In the genomic region with DNA sequence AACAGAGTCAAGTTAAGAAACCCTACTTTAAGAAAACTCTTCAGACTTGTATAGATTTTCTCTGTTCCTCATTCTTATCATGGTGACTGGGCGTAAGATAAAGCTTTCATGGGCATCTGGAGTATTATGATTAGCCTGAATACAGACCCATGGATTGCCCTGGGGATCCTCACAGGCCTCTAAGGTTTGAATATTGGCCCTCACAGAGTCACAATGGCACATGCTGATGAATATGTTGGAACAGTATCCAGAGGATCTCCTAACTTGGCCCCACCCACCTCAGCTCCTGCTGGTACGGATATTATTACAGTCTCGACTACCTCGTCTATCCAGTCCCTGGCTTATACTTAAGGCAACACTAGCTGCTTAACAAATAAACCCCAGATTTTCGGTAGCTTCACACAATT, we compare ENCODE assay signal across 1 cellular context.
A peak's percentile ranks its signal among the peaks of the same experiment; 100 is the strongest.
TF ChIP-seq lines count a peak whose summit lies in the region.

No MANE protein-coding gene starts in this region.

TF ChIP-seq in K562, 482 proteins besides CTCF, POLR2A, EP300 and RAD21 (continued from another document and continues in another):
- TF ChIP-seq, protein P1, sequence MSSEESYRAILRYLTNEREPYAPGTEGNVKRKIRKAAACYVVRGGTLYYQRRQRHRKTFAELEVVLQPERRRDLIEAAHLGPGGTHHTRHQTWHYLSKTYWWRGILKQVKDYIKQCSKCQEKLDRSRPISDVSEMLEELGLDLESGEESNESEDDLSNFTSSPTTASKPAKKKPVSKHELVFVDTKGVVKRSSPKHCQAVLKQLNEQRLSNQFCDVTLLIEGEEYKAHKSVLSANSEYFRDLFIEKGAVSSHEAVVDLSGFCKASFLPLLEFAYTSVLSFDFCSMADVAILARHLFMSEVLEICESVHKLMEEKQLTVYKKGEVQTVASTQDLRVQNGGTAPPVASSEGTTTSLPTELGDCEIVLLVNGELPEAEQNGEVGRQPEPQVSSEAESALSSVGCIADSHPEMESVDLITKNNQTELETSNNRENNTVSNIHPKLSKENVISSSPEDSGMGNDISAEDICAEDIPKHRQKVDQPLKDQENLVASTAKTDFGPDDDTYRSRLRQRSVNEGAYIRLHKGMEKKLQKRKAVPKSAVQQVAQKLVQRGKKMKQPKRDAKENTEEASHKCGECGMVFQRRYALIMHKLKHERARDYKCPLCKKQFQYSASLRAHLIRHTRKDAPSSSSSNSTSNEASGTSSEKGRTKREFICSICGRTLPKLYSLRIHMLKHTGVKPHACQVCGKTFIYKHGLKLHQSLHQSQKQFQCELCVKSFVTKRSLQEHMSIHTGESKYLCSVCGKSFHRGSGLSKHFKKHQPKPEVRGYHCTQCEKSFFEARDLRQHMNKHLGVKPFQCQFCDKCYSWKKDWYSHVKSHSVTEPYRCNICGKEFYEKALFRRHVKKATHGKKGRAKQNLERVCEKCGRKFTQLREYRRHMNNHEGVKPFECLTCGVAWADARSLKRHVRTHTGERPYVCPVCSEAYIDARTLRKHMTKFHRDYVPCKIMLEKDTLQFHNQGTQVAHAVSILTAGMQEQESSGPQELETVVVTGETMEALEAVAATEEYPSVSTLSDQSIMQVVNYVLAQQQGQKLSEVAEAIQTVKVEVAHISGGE (CRISPR knock-in tag; IDR thresholded peaks at IDR 0.05): peak in 1 of 3 experiments; percentile 43; a peak in 1 of 6 replicates
- TF ChIP-seq PML (IDR thresholded peaks at IDR 0.05; ENCODE audit: low read length): peak; percentile 59; the same call in 1 of the 2 replicates
- no peak for TF ChIP-seq NR1H2 (CRISPR knock-in tag; IDR thresholded peaks at IDR 0.05)
- TF ChIP-seq NR2F6 (CRISPR knock-in tag; IDR thresholded peaks at IDR 0.05): no peak
- TF ChIP-seq ZNF184 (CRISPR knock-in tag; IDR thresholded peaks at IDR 0.05): no peak
- no peak for TF ChIP-seq ZEB2 (IDR thresholded peaks at IDR 0.05)
- no peak for TF ChIP-seq HDAC8 (tag; IDR thresholded peaks at IDR 0.05)
- TF ChIP-seq MYNN (IDR thresholded peaks at IDR 0.05): no peak
- TF ChIP-seq MYNN (CRISPR knock-in tag; IDR thresholded peaks at IDR 0.05): no peak
- no peak for TF ChIP-seq YBX1 (IDR thresholded peaks at IDR 0.05)
- peak; percentile 72 for TF ChIP-seq HMGN3 (IDR thresholded peaks at IDR 0.05; ENCODE audit: borderline replicate concordance, extremely low read depth, insufficient read length, low read depth, low read length)
- peak; percentile 67; the same call in 1 of the 2 replicates for TF ChIP-seq CTBP1 (IDR thresholded peaks at IDR 0.05; ENCODE audit: borderline replicate concordance)
- no peak for TF ChIP-seq REST (CRISPR knock-in tag; IDR thresholded peaks at IDR 0.05; ENCODE audit: low read depth)
- TF ChIP-seq ZNF354B (CRISPR knock-in tag; IDR thresholded peaks at IDR 0.05): no peak
- TF ChIP-seq ZNF76 (CRISPR knock-in tag; IDR thresholded peaks at IDR 0.05; ENCODE audit: borderline replicate concordance): no peak
- TF ChIP-seq JUN (IDR thresholded peaks at IDR 0.05; ENCODE audit: borderline replicate concordance, low read depth, low read length): no peak
- no peak for TF ChIP-seq JUN (CRISPR knock-in tag; IDR thresholded peaks at IDR 0.05; ENCODE audit: borderline replicate concordance)
- no peak for TF ChIP-seq NFRKB (IDR thresholded peaks at IDR 0.05; ENCODE audit: low read depth)
- TF ChIP-seq FOXP1 (CRISPR knock-in tag; IDR thresholded peaks at IDR 0.05): no peak
- TF ChIP-seq, protein P2, sequence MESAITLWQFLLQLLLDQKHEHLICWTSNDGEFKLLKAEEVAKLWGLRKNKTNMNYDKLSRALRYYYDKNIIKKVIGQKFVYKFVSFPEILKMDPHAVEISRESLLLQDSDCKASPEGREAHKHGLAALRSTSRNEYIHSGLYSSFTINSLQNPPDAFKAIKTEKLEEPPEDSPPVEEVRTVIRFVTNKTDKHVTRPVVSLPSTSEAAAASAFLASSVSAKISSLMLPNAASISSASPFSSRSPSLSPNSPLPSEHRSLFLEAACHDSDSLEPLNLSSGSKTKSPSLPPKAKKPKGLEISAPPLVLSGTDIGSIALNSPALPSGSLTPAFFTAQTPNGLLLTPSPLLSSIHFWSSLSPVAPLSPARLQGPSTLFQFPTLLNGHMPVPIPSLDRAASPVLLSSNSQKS (CRISPR knock-in tag; IDR thresholded peaks at IDR 0.05): no peak
- TF ChIP-seq HDAC2 (IDR thresholded peaks at IDR 0.05): peak; percentile 56; the same call in 1 of the 2 replicates
- no peak for TF ChIP-seq ZNF589 (CRISPR knock-in tag; IDR thresholded peaks at IDR 0.05; ENCODE audit: low read depth)
- no peak for TF ChIP-seq ZNF77 (CRISPR knock-in tag; IDR thresholded peaks at IDR 0.05)
- no peak for TF ChIP-seq TEAD2 (tag; IDR thresholded peaks at IDR 0.05)
- TF ChIP-seq ELF4 (CRISPR knock-in tag; IDR thresholded peaks at IDR 0.05): no peak
- TF ChIP-seq ZNF766 (CRISPR knock-in tag; conservative IDR thresholded peaks at IDR 0.05): peak; percentile 90
- no peak for TF ChIP-seq ATF7 (IDR thresholded peaks at IDR 0.05)
- no peak for TF ChIP-seq EZH2 (IDR thresholded peaks at IDR 0.05; ENCODE audit: borderline replicate concordance, low read depth, low read length)
- no peak for TF ChIP-seq CREBBP (IDR thresholded peaks at IDR 0.05; ENCODE audit: low read depth, low read length)
- TF ChIP-seq NFIC (IDR thresholded peaks at IDR 0.05): peak; percentile 42; the same call in 1 of the 2 replicates
- no peak for TF ChIP-seq NR3C1 (CRISPR knock-in tag; IDR thresholded peaks at IDR 0.05)
- no peak for TF ChIP-seq EP400 (IDR thresholded peaks at IDR 0.05)
- TF ChIP-seq ASH1L (IDR thresholded peaks at IDR 0.05; ENCODE audit: borderline replicate concordance, low read depth, partially characterized antibody): no peak
- TF ChIP-seq CBFB (CRISPR knock-in tag; IDR thresholded peaks at IDR 0.05): no peak
- TF ChIP-seq SMARCA4 (IDR thresholded peaks at IDR 0.05): peak; percentile 88
- no peak for TF ChIP-seq ZNF146 (CRISPR knock-in tag; IDR thresholded peaks at IDR 0.05; ENCODE audit: unreplicated experiment)
- 0 out of 2 replicates have a peak, but pooled peaks have one; percentile 22 for TF ChIP-seq HMBOX1 (IDR thresholded peaks at IDR 0.05)
- TF ChIP-seq FOXA3 (CRISPR knock-in tag; conservative IDR thresholded peaks at IDR 0.05 in 1 of 2, IDR thresholded peaks at IDR 0.05 in 1 of 2): no peak
- no peak for TF ChIP-seq ARID3B (CRISPR knock-in tag; IDR thresholded peaks at IDR 0.05; ENCODE audit: borderline replicate concordance)
- 0 out of 4 replicates have a peak, but pooled peaks of 1 of the 2 experiments have one; percentile 50 for TF ChIP-seq TEAD1 (CRISPR knock-in tag; IDR thresholded peaks at IDR 0.05)
- no peak for TF ChIP-seq CCAR2 (IDR thresholded peaks at IDR 0.05; ENCODE audit: low read depth, low read length)
- no peak for TF ChIP-seq HEY1 (CRISPR knock-in tag; IDR thresholded peaks at IDR 0.05; ENCODE audit: borderline replicate concordance)
- TF ChIP-seq POLR2B (IDR thresholded peaks at IDR 0.05; ENCODE audit: low read depth, partially characterized antibody): no peak
- TF ChIP-seq WHSC1 (IDR thresholded peaks at IDR 0.05; ENCODE audit: low read length): no peak
- no peak for TF ChIP-seq MEF2D (tag; conservative IDR thresholded peaks at IDR 0.05; ENCODE audit: low read depth)
- TF ChIP-seq TCF7 (IDR thresholded peaks at IDR 0.05; ENCODE audit: borderline replicate concordance): no peak
- TF ChIP-seq CSDE1 (IDR thresholded peaks at IDR 0.05): no peak
- no peak for TF ChIP-seq TOE1 (IDR thresholded peaks at IDR 0.05; ENCODE audit: borderline replicate concordance)
- no peak for TF ChIP-seq TOE1 (CRISPR knock-in tag; IDR thresholded peaks at IDR 0.05; ENCODE audit: borderline replicate concordance, low read depth)
- no peak for TF ChIP-seq ZNF165 (CRISPR knock-in tag; IDR thresholded peaks at IDR 0.05; ENCODE audit: borderline replicate concordance)
- TF ChIP-seq SMAD3 (CRISPR knock-in tag; conservative IDR thresholded peaks at IDR 0.05): peak; percentile 68; the same call in 1 of the 2 replicates
- peak; percentile 73 for TF ChIP-seq NCOR1 (IDR thresholded peaks at IDR 0.05)
- TF ChIP-seq, protein P3, sequence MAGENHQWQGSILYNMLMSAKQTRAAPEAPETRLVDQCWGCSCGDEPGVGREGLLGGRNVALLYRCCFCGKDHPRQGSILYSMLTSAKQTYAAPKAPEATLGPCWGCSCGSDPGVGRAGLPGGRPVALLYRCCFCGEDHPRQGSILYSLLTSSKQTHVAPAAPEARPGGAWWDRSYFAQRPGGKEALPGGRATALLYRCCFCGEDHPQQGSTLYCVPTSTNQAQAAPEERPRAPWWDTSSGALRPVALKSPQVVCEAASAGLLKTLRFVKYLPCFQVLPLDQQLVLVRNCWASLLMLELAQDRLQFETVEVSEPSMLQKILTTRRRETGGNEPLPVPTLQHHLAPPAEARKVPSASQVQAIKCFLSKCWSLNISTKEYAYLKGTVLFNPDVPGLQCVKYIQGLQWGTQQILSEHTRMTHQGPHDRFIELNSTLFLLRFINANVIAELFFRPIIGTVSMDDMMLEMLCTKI (IDR thresholded peaks at IDR 0.05; ENCODE audit: partially characterized antibody): no peak
- TF ChIP-seq OTX1 (CRISPR knock-in tag; IDR thresholded peaks at IDR 0.05): no peak
- TF ChIP-seq TAF9B (IDR thresholded peaks at IDR 0.05; ENCODE audit: partially characterized antibody): no peak
- no peak for TF ChIP-seq ZFPM2 (CRISPR knock-in tag; IDR thresholded peaks at IDR 0.05)
- peak; percentile 57; the same call in 1 of the 2 replicates for TF ChIP-seq FOXM1 (IDR thresholded peaks at IDR 0.05; ENCODE audit: low read depth)
- no peak for TF ChIP-seq FOXM1 (CRISPR knock-in tag; IDR thresholded peaks at IDR 0.05; ENCODE audit: low read depth)
- peak; percentile 71; the same call in 1 of the 2 replicates for TF ChIP-seq SMARCC2 (IDR thresholded peaks at IDR 0.05; ENCODE audit: low read depth)
- TF ChIP-seq GMEB1 (CRISPR knock-in tag; IDR thresholded peaks at IDR 0.05): no peak
- TF ChIP-seq, protein P4, sequence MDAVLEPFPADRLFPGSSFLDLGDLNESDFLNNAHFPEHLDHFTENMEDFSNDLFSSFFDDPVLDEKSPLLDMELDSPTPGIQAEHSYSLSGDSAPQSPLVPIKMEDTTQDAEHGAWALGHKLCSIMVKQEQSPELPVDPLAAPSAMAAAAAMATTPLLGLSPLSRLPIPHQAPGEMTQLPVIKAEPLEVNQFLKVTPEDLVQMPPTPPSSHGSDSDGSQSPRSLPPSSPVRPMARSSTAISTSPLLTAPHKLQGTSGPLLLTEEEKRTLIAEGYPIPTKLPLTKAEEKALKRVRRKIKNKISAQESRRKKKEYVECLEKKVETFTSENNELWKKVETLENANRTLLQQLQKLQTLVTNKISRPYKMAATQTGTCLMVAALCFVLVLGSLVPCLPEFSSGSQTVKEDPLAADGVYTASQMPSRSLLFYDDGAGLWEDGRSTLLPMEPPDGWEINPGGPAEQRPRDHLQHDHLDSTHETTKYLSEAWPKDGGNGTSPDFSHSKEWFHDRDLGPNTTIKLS (IDR thresholded peaks at IDR 0.05; ENCODE audit: borderline replicate concordance, low read depth): no peak
- peak; percentile 70; the same call in 1 of the 2 replicates for TF ChIP-seq KLF16 (IDR thresholded peaks at IDR 0.05)
